Comparison of ENCODE assay signal across 1 cellular context in the genomic region with DNA sequence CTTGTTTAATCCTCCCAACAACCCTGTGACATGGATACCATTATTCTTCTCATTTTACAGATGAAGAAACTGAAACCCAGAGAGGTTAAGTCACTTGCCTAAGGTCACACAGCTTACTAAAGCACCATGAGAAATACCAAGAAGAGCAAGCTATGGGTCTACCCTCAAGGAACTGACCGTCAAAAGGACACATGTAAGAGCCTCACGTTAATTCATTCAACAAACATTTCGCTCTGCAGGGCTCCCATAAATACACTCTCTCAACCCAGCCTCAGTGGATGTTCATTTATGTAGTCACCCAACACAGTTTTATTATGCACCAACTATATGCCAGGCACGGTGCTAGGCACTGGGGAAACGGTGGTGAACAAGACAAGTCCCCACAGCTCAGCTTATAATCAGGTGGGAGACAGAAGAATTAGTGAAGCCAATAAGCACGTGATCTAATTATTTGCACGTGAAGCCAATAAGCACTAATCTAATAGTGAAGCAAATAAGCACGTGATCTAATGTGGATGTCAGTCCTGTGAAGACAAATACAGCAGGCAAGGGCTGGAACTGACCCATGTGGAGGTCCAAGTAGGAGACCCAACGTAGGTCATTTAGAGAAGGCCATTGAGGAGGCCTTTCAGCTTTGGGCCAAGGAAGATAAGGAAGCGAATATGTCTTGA.
TF ChIP-seq lines count a peak whose summit lies in the region.

No MANE protein-coding gene starts in this region.

TF ChIP-seq in HepG2, 621 proteins besides CTCF, POLR2A, EP300 and RAD21 (continued from another document):
- TF ChIP-seq ZNF382 (CRISPR knock-in tag; IDR thresholded peaks at IDR 0.05; ENCODE audit: borderline replicate concordance): no peak
